Comparison of ENCODE assay signal across 9 cellular contexts in the genomic region with DNA sequence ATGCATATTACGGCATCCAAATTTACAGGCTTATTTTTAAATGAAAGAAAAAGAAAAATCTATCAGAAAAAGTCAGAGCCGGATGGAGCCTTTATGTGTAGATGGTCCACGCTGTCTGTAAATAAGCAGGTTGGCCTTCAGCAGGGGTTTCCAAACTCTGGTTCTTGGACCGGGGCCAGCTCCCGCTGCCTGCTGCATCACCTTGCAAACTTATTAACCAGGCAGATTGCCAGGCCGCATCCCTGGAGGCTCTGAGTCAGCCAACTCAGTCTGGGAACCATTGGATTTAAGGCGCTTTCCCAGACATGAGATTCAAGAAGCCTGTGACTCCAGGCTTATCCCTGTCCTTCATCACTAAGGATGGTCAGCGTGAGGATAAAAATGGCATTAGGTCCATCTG.
DNase-seq lines count a peak whose midpoint lies in the region; ATAC-seq, FAIRE-seq and TF ChIP-seq lines count a peak whose summit lies in the region.
"Had no signal": no experiment of that assay in that cellular context is flagged by ENCODE, and none has a peak within 500 bp of the region (broad histone marks: within the 10 kb centered on the region; RNA-seq: fewer than 3 reads in every experiment).

No MANE protein-coding gene starts in this region.

- peaks cover 26% of the 10 kb centered on the region for H3K27me3 ChIP-seq in left ventricle myocardium inferior (ENCODE audit: low read depth)

- TF ChIP-seq POLR2A in A549 (IDR thresholded peaks at IDR 0.05; ENCODE audit: low read length), result no peak

- TF ChIP-seq EP300 in A549 (IDR thresholded peaks at IDR 0.05), result no peak

- H3K27ac ChIP-seq in A549 (peak overlapping the region; percentile 69 to 75), left ventricle myocardium inferior (replicated peaks) (no peak overlapping the region)

- TF ChIP-seq RAD21 in A549 (conservative IDR thresholded peaks at IDR 0.05 in 1 of 2, IDR thresholded peaks at IDR 0.05 in 1 of 2), result no peak

- CTCF ChIA-PET in A549 (lab: Yijun Ruan, JAX), result interaction anchor here (1.1 to 1.3 kb wide), 3 partner anchors 9 to 25 kb away, joined by 3 to 4 read pairs (median 3); no protein-coding TSS in a partner anchor

- H3K9me3 ChIP-seq in A549 (no peaks in the 10 kb centered on the region), left ventricle myocardium inferior (replicated peaks) (no peaks in the 10 kb centered on the region)

- H3K4me3 ChIP-seq in A549, result no peak overlapping the region
- no peak overlapping the region for H3K4me3 ChIP-seq in left ventricle myocardium inferior

- H3K4me2 ChIP-seq in A549, result peak overlapping the region; percentile 57

- no peaks in the 10 kb centered on the region for H3K36me3 ChIP-seq in left ventricle myocardium inferior

- DNase-seq in A549 (ENCODE audit: low read depth in 1 of 2, low spot score in 1 of 2) (peak; percentile 80 to 92), NCI-H1092 (lab: John Stamatoyannopoulos, UW) (peak; percentile 80), SHP77 (lab: John Stamatoyannopoulos, UW) (peak; percentile 44 to 72), left ventricle myocardium inferior (peak; percentile 81), OCI-M1 (lab: John Stamatoyannopoulos, UW) (no peak), cerebellum (ENCODE audit: low spot score) (no peak)
- no peak for DNase-seq in stimulated activated CD4-positive, alpha-beta T cell treated with anti-CD3 and anti-CD28 coated beads, Interleukin-15, amount 100 ng/mL, for 24 hours
- DNase-seq in stimulated activated CD4-positive, alpha-beta T cell treated with anti-CD3 and anti-CD28 coated beads, Interleukin-4, amount 100 ng/mL, for 24 hours, result no peak

- TF ChIP-seq CTCF in A549 (IDR thresholded peaks at IDR 0.05) (no peak), left ventricle myocardium inferior (IDR thresholded peaks at IDR 0.05; ENCODE audit: borderline replicate concordance) (no peak)

- peak; percentile 96 to 98 for ATAC-seq in A549

- peaks cover 18% of the 10 kb centered on the region for H3K4me1 ChIP-seq in A549
- peaks cover 12% of the 10 kb centered on the region for H3K4me1 ChIP-seq in left ventricle myocardium inferior

- no peak for FAIRE-seq in A549 (lab: Jason Lieb, UNC)
- FAIRE-seq: endometrium had no signal

- intact Hi-C loops in left ventricle myocardium inferior (cut with micrococcal nuclease), result no loop called here

- POLR2A ChIA-PET in A549 (lab: Yijun Ruan, JAX), result interaction anchor here (1.0 kb wide), 1 partner anchor 197 kb away, joined by 3 read pairs; no protein-coding TSS in a partner anchor

- WGBS in A549 (ENCODE audit: missing lambda C conversion rate), result 11% methylated on average over 8 of the region's 8 CpGs

TF ChIP-seq in A549, 52 proteins besides CTCF, POLR2A, EP300 and RAD21:
- TF ChIP-seq GATA3 (IDR thresholded peaks at IDR 0.05; ENCODE audit: borderline replicate concordance) (peak; percentile 35; the same call in 1 of the 2 replicates), SMC3 (IDR thresholded peaks at IDR 0.05) (0 out of 3 replicates have a peak, but pooled peaks have one; percentile 23), RARB (CRISPR knock-in tag; IDR thresholded peaks at IDR 0.05) (no peak), FOSL2 (IDR thresholded peaks at IDR 0.05) (no peak), FOSL2 (CRISPR knock-in tag; IDR thresholded peaks at IDR 0.05) (peak; percentile 75), ZC3H11A (IDR thresholded peaks at IDR 0.05) (no peak), HOXB5 (CRISPR knock-in tag; IDR thresholded peaks at IDR 0.05) (no peak)

Comparison
In these comparisons a context has a peak if more than half of its experiments do, and no peak if none do; other contexts are left out.
1. DNase-seq: peak in A549 (2 of 2), NCI-H1092 (single experiment), SHP77 (2 of 2) and left ventricle myocardium inferior (single experiment); none in stimulated activated CD4-positive, alpha-beta T cell treated with anti-CD3 and anti-CD28 coated beads, Interleukin-15, amount 100 ng/mL, for 24 hours (single experiment), stimulated activated CD4-positive, alpha-beta T cell treated with anti-CD3 and anti-CD28 coated beads, Interleukin-4, amount 100 ng/mL, for 24 hours (single experiment), OCI-M1 (single experiment) and cerebellum (single experiment).